In the genomic region with DNA sequence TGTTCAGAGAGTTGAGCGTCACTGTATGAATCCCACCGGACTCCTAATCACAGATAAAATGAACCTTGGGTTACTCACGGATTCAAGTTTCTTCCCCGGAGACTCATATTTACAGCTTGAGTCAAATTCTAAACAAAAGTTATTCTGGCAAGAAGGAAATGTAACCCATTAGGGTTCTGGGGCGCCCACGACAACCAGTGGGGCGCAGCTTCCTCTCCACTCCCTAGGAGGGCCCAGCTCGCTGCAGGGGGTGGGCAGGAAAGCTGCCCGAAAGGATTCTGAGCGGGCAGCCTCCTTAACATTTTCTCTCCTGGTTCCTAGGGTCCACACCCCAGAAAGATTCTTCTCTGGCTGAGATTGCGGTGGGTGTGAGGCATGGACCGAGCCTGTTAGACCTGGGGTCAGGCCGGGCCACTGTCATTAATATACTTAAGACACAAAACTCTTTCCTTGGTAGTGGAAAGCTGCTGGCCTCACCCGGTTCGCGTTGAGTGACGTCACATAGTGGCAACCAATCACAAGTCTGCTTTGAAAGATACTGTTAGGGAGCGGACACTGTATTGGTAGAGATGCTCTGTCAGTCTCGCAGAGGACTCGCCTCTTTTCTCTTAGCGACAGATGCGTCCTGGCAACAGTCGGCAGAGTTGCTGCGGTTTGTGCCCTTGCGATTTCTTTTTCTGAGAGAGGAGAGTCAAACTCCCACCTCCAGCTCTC, we compare ENCODE assay signal across 8 cellular contexts. TPM values are rescaled to one million over a fixed set of nuclear protein-coding genes. Genes with fewer than 3 reads are reported as not detected.
DNase-seq lines count a peak whose midpoint lies in the region; ATAC-seq and TF ChIP-seq lines count a peak whose summit lies in the region.

No MANE protein-coding gene starts in this region.

- intact Hi-C loops in CD4-positive, alpha-beta memory T cell (cut with micrococcal nuclease) = loop anchor here (1.0 kb wide), 1 partner anchor 139 kb away; the partner anchor contains the start of gene SYDE2
- intact Hi-C loops in natural killer cell (cut with micrococcal nuclease) = no loop called here

- H3K27ac ChIP-seq in CD4-positive, alpha-beta memory T cell (ENCODE audit: low read depth, low read length) = no peak overlapping the region
- H3K27ac ChIP-seq in OCI-LY3 (ENCODE audit: low read length) = no peak overlapping the region

- peak overlapping the region; percentile 50 for H3K9ac ChIP-seq in OCI-LY3 (ENCODE audit: low read length)

- peaks cover 10 to 14% (median 12%) of the 10 kb centered on the region in 4 donors for H3K4me1 Mint-ChIP-seq in CD4-positive, alpha-beta memory T cell
- H3K4me1 Mint-ChIP-seq in natural killer cell = peaks cover 12 to 13% of the 10 kb centered on the region in 2 donors
- peaks cover 19 to 21% of the 10 kb centered on the region in 2 donors for H3K4me1 Mint-ChIP-seq in stimulated activated naive B cell treated with anti-CD40 and anti-IgM and Interleukin-4, amounts not matched to agents 10 μg/mL and 1 μg/mL and 100 μg/mL, for 72 hours

- peak; percentile 99 for ATAC-seq in GM19468 (IDR thresholded peaks at IDR 0.05; ENCODE audit: extremely low read depth, unreplicated experiment)
- ATAC-seq in natural killer cell = peak; percentile 94 to 99 (median 97)
- peak; percentile 99 for ATAC-seq in stimulated activated naive B cell treated with anti-CD40 and anti-IgM and Interleukin-4, amounts not matched to agents 10 μg/mL and 1 μg/mL and 100 μg/mL, for 72 hours (replicated peaks)

- no peaks in the 10 kb centered on the region for H3K36me3 ChIP-seq in CD4-positive, alpha-beta memory T cell (ENCODE audit: insufficient read depth, low read length)
- H3K36me3 ChIP-seq in OCI-LY3 (replicated peaks; ENCODE audit: low read depth, low read length) = no peaks in the 10 kb centered on the region

- H3K4me3 ChIP-seq in CD4-positive, alpha-beta memory T cell (ENCODE audit: low read length in 2 of 2) = peak overlapping the region in 1 of 2 donors; percentile 41
- peak overlapping the region; percentile 87 for H3K4me3 ChIP-seq in OCI-LY3 (ENCODE audit: low read length)

- H3K27ac Mint-ChIP-seq in CD4-positive, alpha-beta memory T cell = peak overlapping the region; percentile 55 to 96 (median 95)
- peak overlapping the region; percentile 41 to 88 for H3K27ac Mint-ChIP-seq in natural killer cell
- peak overlapping the region; percentile 95 for H3K27ac Mint-ChIP-seq in stimulated activated naive B cell treated with anti-CD40 and anti-IgM and Interleukin-4, amounts not matched to agents 10 μg/mL and 1 μg/mL and 100 μg/mL, for 72 hours

- peak overlapping the region; percentile 58; the same call in 1 of the 2 replicates for H2AFZ ChIP-seq in OCI-LY3 (ENCODE audit: low read depth, low read length)

- peaks cover 10% of the 10 kb centered on the region for H3K4me1 ChIP-seq in CD4-positive, alpha-beta memory T cell (ENCODE audit: insufficient read depth, low read length)
- H3K4me1 ChIP-seq in OCI-LY3 (ENCODE audit: low read length) = peaks cover 27% of the 10 kb centered on the region

- H3K9me3 Mint-ChIP-seq in CD4-positive, alpha-beta memory T cell = no peaks in the 10 kb centered on the region
- no peaks in the 10 kb centered on the region for H3K9me3 Mint-ChIP-seq in natural killer cell
- H3K9me3 Mint-ChIP-seq in stimulated activated naive B cell treated with anti-CD40 and anti-IgM and Interleukin-4, amounts not matched to agents 10 μg/mL and 1 μg/mL and 100 μg/mL, for 72 hours = no peaks in the 10 kb centered on the region

- peaks cover 0 to 2% of the 10 kb centered on the region in 2 donors for H3K36me3 Mint-ChIP-seq in CD4-positive, alpha-beta memory T cell
- no peaks in the 10 kb centered on the region for H3K36me3 Mint-ChIP-seq in natural killer cell
- no peaks in the 10 kb centered on the region for H3K36me3 Mint-ChIP-seq in stimulated activated naive B cell treated with anti-CD40 and anti-IgM and Interleukin-4, amounts not matched to agents 10 μg/mL and 1 μg/mL and 100 μg/mL, for 72 hours

- H3K79me2 ChIP-seq in OCI-LY3 (ENCODE audit: low read length) = no peaks in the 10 kb centered on the region

- H3K4me3 Mint-ChIP-seq in CD4-positive, alpha-beta memory T cell = peak overlapping the region; percentile 82 to 96 (median 88)
- peak overlapping the region; percentile 86 for H3K4me3 Mint-ChIP-seq in natural killer cell
- H3K4me3 Mint-ChIP-seq in stimulated activated naive B cell treated with anti-CD40 and anti-IgM and Interleukin-4, amounts not matched to agents 10 μg/mL and 1 μg/mL and 100 μg/mL, for 72 hours = peak overlapping the region; percentile 83 to 97

- H3K27me3 ChIP-seq in CD4-positive, alpha-beta memory T cell (ENCODE audit: insufficient read depth, low read length) = no peaks in the 10 kb centered on the region
- peaks cover 4% of the 10 kb centered on the region; the same call in 1 of the 2 replicates for H3K27me3 ChIP-seq in OCI-LY3 (ENCODE audit: low read depth, low read length)

- H3K9me3 ChIP-seq in CD4-positive, alpha-beta memory T cell (ENCODE audit: control insufficient read depth in 1 of 2, low read length in 2 of 2) = no peaks in the 10 kb centered on the region
- no peaks in the 10 kb centered on the region for H3K9me3 ChIP-seq in OCI-LY3 (ENCODE audit: insufficient read depth, low read length)

- TF ChIP-seq CTCF in OCI-LY3 (IDR thresholded peaks at IDR 0.05; ENCODE audit: low read depth, low read length) (no peak), natural killer cell (IDR thresholded peaks at IDR 0.05) (no peak)

- peaks cover 9 to 13% of the 10 kb centered on the region in 2 donors for H3K27me3 Mint-ChIP-seq in CD4-positive, alpha-beta memory T cell
- peaks cover 24 to 52% of the 10 kb centered on the region in 2 donors for H3K27me3 Mint-ChIP-seq in natural killer cell (ENCODE audit: low read depth in 2 of 2)
- H3K27me3 Mint-ChIP-seq in stimulated activated naive B cell treated with anti-CD40 and anti-IgM and Interleukin-4, amounts not matched to agents 10 μg/mL and 1 μg/mL and 100 μg/mL, for 72 hours = peaks cover 25 to 37% of the 10 kb centered on the region in 2 donors

- CTCF ChIA-PET in CD4-positive, alpha-beta memory T cell (lab: Charles Lee; ENCODE audit: partially characterized antibody) = interaction anchor here (1.1 to 1.8 kb wide), 3 partner anchors 114 to 197 kb away, joined by 3 to 9 read pairs (median 8); partner anchors contain the start of gene C1orf52

- DNase-seq in CD4-positive, alpha-beta memory T cell = peak; percentile 85 to 92 (median 88)
- DNase-seq in HS-27A (ENCODE audit: low read depth) (peak; percentile 98), activated T-helper 1 cell treated with Interleukin-2 at 50 U/mL for 16 hours (ENCODE audit: low read depth) (peak; percentile 61), fibroblast of peridontal ligament (ENCODE audit: extremely low read depth) (peak; percentile 100), natural killer cell (peak; percentile 62)
- peak; percentile 81 for DNase-seq in stimulated activated naive B cell treated with anti-CD40 and anti-IgM and Interleukin-4, amounts not matched to agents 10 μg/mL and 1 μg/mL and 100 μg/mL, for 72 hours

- no peaks in the 10 kb centered on the region for H4K20me1 ChIP-seq in OCI-LY3 (ENCODE audit: insufficient read depth, low read length)

- POLR2A ChIA-PET in CD4-positive, alpha-beta memory T cell (lab: Charles Lee; ENCODE audit: partially characterized antibody) = interaction anchor here (1.0 to 1.5 kb wide), 3 partner anchors 9 to 198 kb away, joined by 3 to 5 read pairs (median 3); partner anchors contain the start of gene C1orf52

- H3K4me2 ChIP-seq in OCI-LY3 (ENCODE audit: low read length) = peak overlapping the region; percentile 98

RNA-seq across cellular contexts. Expression of gene MCOLN3, which starts 13.6 kb away (rescaled TPM):
- 1 to 10 TPM in 1 of 2 experiments, under 1 TPM in 1; 0.80 to 1.3 TPM for total RNA-seq in CD4-positive, alpha-beta memory T cell
- 1 to 10 TPM; 3.2 to 4.3 TPM for polyA plus RNA-seq in CD4-positive, alpha-beta memory T cell
- not detected for total RNA-seq in natural killer cell
